8 cellular contexts compared by ENCODE assay signal in genomic region chr6:136550330-136551071, GRCh38. TPM values are rescaled to one million over a fixed set of nuclear protein-coding genes. Genes with fewer than 3 reads are reported as not detected.
DNase-seq lines count a peak whose midpoint lies in the region; ATAC-seq, FAIRE-seq and TF ChIP-seq lines count a peak whose summit lies in the region.

Gene MAP7 (minus strand): TSS chr6:136550422. CDS start chr6:136550408, 14 bp downstream.

- H3K9me2 ChIP-seq in HCT116 (ENCODE audit: insufficient read depth), result no peaks in the 10 kb centered on the region

- CTCF ChIA-PET in GM10248 (lab: Yijun Ruan, JAX), result interaction anchor here (0.6 to 1.9 kb wide), 8 partner anchors 9 to 218 kb away, joined by 3 to 8 read pairs (median 4); no protein-coding TSS in a partner anchor
- CTCF ChIA-PET in HCT116 (lab: Charles Lee), result interaction anchor here (0.6 to 1.7 kb wide), 14 partner anchors 9 to 641 kb away, joined by 3 to 16 read pairs (median 4); partner anchors contain the start of gene MAP3K5

- no peaks in the 10 kb centered on the region for H3K9me3 ChIP-seq in HCT116 (ENCODE audit: control insufficient read depth in 1 of 2, insufficient read depth in 1 of 2, low read depth in 1 of 2, low read length in 2 of 2)
- H3K9me3 ChIP-seq in breast epithelium, result no peaks in the 10 kb centered on the region
- no peaks in the 10 kb centered on the region for H3K9me3 ChIP-seq in kidney (ENCODE audit: control insufficient read depth in 1 of 2, low read length in 2 of 2)

- FAIRE-seq in kidney (lab: Jason Lieb, UNC), result no peak

- H3K27ac ChIP-seq in HCT116 (ENCODE audit: low read depth, low read length) (peak within 1 kb of the TSS; percentile 69), VCaP (peak within 1 kb of the TSS; percentile 95), breast epithelium (peak within 1 kb of the TSS; percentile 94 to 95), kidney (ENCODE audit: low read depth in 2 of 2, low read length in 2 of 2) (peak within 1 kb of the TSS; percentile 60 to 74)

- H3K4me1 ChIP-seq in HCT116 (ENCODE audit: control insufficient read depth in 1 of 2, insufficient read depth in 2 of 2, low read length in 2 of 2) (peaks cover 6 to 17% of the 10 kb centered on the region in 2 experiments; a peak in 3 of 4 replicates), breast epithelium (peaks cover 0 to 4% of the 10 kb centered on the region in 2 donors), kidney (ENCODE audit: control insufficient read depth in 1 of 2, insufficient read depth in 1 of 2, low read depth in 1 of 2, low read length in 2 of 2) (peaks cover 7 to 13% of the 10 kb centered on the region in 2 donors)

- ATAC-seq in HCT116, result peak; percentile 96

- intact Hi-C loops in HCT116 (cut with micrococcal nuclease), result loop anchor here (1.0 to 10.0 kb wide), 3 partner anchors 263 to 1016 kb away; partner anchors contain the start of gene BCLAF1
- intact Hi-C loops in breast epithelium (cut with DNase I; ENCODE audit: low total_unique reads), result no loop called here
- intact Hi-C loops in kidney (cut with DNase I), result no loop called here

- BruUV-seq in HCT116 (replicated peaks; lab: Mats Ljungman, UMichigan), result no TSS peak

- no peak for TF ChIP-seq POLR2A in HCT116 (IDR thresholded peaks at IDR 0.05; ENCODE audit: borderline replicate concordance, extremely low read depth, insufficient read depth, insufficient read length)
- no peak for TF ChIP-seq POLR2A in breast epithelium (IDR thresholded peaks at IDR 0.05)

- H4K20me1 ChIP-seq in HCT116 (ENCODE audit: insufficient read depth), result no peaks in the 10 kb centered on the region

- H3K27me3 ChIP-seq in HCT116 (ENCODE audit: insufficient read depth, low read length) (no peaks in the 10 kb centered on the region), breast epithelium (no peaks in the 10 kb centered on the region)

- H3K79me2 ChIP-seq in HCT116 (ENCODE audit: insufficient read depth, low read length), result peaks cover 37% of the 10 kb centered on the region

- TF ChIP-seq RAD21 in HCT116 (IDR thresholded peaks at IDR 0.05; ENCODE audit: low read depth), result peak; percentile 73

- H3K9ac ChIP-seq in HCT116 (ENCODE audit: low read length), result peak within 1 kb of the TSS; percentile 77
- H3K9ac ChIP-seq in kidney (ENCODE audit: low read length in 2 of 2), result peak within 1 kb of the TSS; percentile 43 to 70

- H3K36me3 ChIP-seq in HCT116 (ENCODE audit: control insufficient read depth in 1 of 2, insufficient read depth in 2 of 2, low read length in 2 of 2) (no peaks in the 10 kb centered on the region), breast epithelium (no peaks in the 10 kb centered on the region), kidney (ENCODE audit: control insufficient read depth in 1 of 2, insufficient read depth in 2 of 2, low read length in 2 of 2) (no peaks in the 10 kb centered on the region)

- peak; percentile 89 for TF ChIP-seq CTCF in GM10248 (IDR thresholded peaks at IDR 0.05; ENCODE audit: control extremely low read depth, extremely low read depth, low read depth, missing control alignments)
- peak; percentile 63 to 83 (median 81) for TF ChIP-seq CTCF in HCT116 (IDR thresholded peaks at IDR 0.05 in 2 of 3, conservative IDR thresholded peaks at IDR 0.05 in 1 of 3; ENCODE audit: borderline replicate concordance in 1 of 3, insufficient read depth in 1 of 3, low read depth in 2 of 3, low read length in 2 of 3)
- peak; percentile 99 for TF ChIP-seq CTCF in VCaP (conservative IDR thresholded peaks at IDR 0.05)
- TF ChIP-seq CTCF in breast epithelium (IDR thresholded peaks at IDR 0.05), result peak; percentile 57 to 90 (median 58)
- TF ChIP-seq CTCF in kidney (IDR thresholded peaks at IDR 0.05; ENCODE audit: borderline replicate concordance, extremely low read depth, insufficient read depth), result peak; percentile 87

- H3K4me3 ChIP-seq in HCT116 (replicated peaks in 1 of 2; ENCODE audit: low read depth in 1 of 2, low read length in 2 of 2) (peak within 1 kb of the TSS; percentile 75 to 79), breast epithelium (peak within 1 kb of the TSS; percentile 70 to 81 (median 76)), kidney (ENCODE audit: low read length in 2 of 2) (peak within 1 kb of the TSS; percentile 68 to 71)

- POLR2A ChIA-PET in GM10248 (lab: Yijun Ruan, JAX) (no interaction called here), HCT116 (lab: Charles Lee) (interaction anchor here (1.0 kb wide), 1 partner anchor 261 kb away, joined by 6 read pairs; the partner anchor contains the start of gene BCLAF1)

- DNase-seq in GM10248 (ENCODE audit: extremely low spot score), result peak; percentile 86
- peak; percentile 75 for DNase-seq in HCT116 (ENCODE audit: low read depth, low spot score)
- peak; percentile 88 for DNase-seq in NCI-H1105 treated with DMSO at 0.1 percent for 48 hours (lab: John Stamatoyannopoulos, UW)
- peak; percentile 87 to 89 for DNase-seq in breast epithelium (ENCODE audit: low spot score in 2 of 2)
- peak; percentile 95 for DNase-seq in kidney
- peak; percentile 79 for DNase-seq in stimulated activated CD4-positive, alpha-beta T cell treated with anti-CD3 and anti-CD28 coated beads, Interleukin-15, amount 100 ng/mL, for 24 hours
- no peak for DNase-seq in cortex of kidney (lab: John Stamatoyannopoulos, UW)

- RAD21 ChIA-PET in HCT116 (lab: Charles Lee; ENCODE audit: low non-redundant PET in 1 of 2, low total read pairs in 2 of 2, uncharacterized antibody in 2 of 2, unreplicated experiment in 2 of 2), result interaction anchor here in 1 of 2 experiments (0.6 kb wide), 1 partner anchor 116 kb away, joined by 3 read pairs; no protein-coding TSS in a partner anchor

- peak within 1 kb of the TSS; percentile 71 for H2AFZ ChIP-seq in HCT116 (ENCODE audit: low read depth, low read length, poor library complexity, severe bottlenecking)

- peak within 1 kb of the TSS; percentile 92 for H3K4me2 ChIP-seq in HCT116 (ENCODE audit: low read length)

TF ChIP-seq in HCT116, 20 proteins besides CTCF, POLR2A, EP300 and RAD21 (continues in another document):
- TF ChIP-seq, protein P1, sequence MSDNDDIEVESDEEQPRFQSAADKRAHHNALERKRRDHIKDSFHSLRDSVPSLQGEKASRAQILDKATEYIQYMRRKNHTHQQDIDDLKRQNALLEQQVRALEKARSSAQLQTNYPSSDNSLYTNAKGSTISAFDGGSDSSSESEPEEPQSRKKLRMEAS (IDR thresholded peaks at IDR 0.05), result peak; percentile 90
- TF ChIP-seq SP1 (IDR thresholded peaks at IDR 0.05; ENCODE audit: low read depth) (no peak), JUND (IDR thresholded peaks at IDR 0.05) (no peak), CBX3 (IDR thresholded peaks at IDR 0.05; ENCODE audit: low read depth) (no peak), SIN3A (IDR thresholded peaks at IDR 0.05; ENCODE audit: low read depth) (no peak), FOSL1 (IDR thresholded peaks at IDR 0.05; ENCODE audit: low read depth) (no peak), EZH2 (IDR thresholded peaks at IDR 0.05) (no peak), ELF1 (IDR thresholded peaks at IDR 0.05; ENCODE audit: borderline replicate concordance, low read depth) (no peak), ZFX (IDR thresholded peaks at IDR 0.05) (0 out of 2 replicates have a peak, but pooled peaks have one; percentile 67), YY1 (IDR thresholded peaks at IDR 0.05; ENCODE audit: extremely low read depth, insufficient replicate concordance, low read depth, low read length) (peak; percentile 86), TCF7L2 (IDR thresholded peaks at IDR 0.05; ENCODE audit: borderline replicate concordance, extremely low read depth, insufficient read depth, insufficient read length) (no peak), CEBPB (IDR thresholded peaks at IDR 0.05; ENCODE audit: low read depth) (no peak), SRF (IDR thresholded peaks at IDR 0.05; ENCODE audit: low read depth) (no peak), ATF3 (IDR thresholded peaks at IDR 0.05) (no peak), ZNF274 (IDR thresholded peaks at IDR 0.05; ENCODE audit: low read depth, low read length) (no peak), EZH2phosphoT487 (IDR thresholded peaks at IDR 0.05; ENCODE audit: borderline replicate concordance) (no peak)
- TF ChIP-seq, protein P2, sequence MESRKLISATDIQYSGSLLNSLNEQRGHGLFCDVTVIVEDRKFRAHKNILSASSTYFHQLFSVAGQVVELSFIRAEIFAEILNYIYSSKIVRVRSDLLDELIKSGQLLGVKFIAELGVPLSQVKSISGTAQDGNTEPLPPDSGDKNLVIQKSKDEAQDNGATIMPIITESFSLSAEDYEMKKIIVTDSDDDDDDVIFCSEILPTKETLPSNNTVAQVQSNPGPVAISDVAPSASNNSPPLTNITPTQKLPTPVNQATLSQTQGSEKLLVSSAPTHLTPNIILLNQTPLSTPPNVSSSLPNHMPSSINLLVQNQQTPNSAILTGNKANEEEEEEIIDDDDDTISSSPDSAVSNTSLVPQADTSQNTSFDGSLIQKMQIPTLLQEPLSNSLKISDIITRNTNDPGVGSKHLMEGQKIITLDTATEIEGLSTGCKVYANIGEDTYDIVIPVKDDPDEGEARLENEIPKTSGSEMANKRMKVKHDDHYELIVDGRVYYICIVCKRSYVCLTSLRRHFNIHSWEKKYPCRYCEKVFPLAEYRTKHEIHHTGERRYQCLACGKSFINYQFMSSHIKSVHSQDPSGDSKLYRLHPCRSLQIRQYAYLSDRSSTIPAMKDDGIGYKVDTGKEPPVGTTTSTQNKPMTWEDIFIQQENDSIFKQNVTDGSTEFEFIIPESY (IDR thresholded peaks at IDR 0.05; ENCODE audit: extremely low read depth, insufficient replicate concordance, low read length), result no peak

RNA-seq across cellular contexts. Expression of gene MAP7, which starts in this region (rescaled TPM):
- total RNA-seq in HCT116 (2021; ENCODE audit: unreplicated experiment) (35.5 TPM), breast epithelium (10 to 100 TPM; 14.2 to 42.4 (median 16.4) TPM), kidney (40.0 TPM)
- polyA plus RNA-seq in HCT116 (2012), result 18.7 and 22.1 TPM in 2 replicates
- 16.0 TPM for polyA plus RNA-seq in kidney (ENCODE audit: insufficient read depth, low read depth, low replicate concordance)
